ENCODE assay signal across 1 cellular context in genomic region chr10:62916157-62916603, GRCh38.
TF ChIP-seq lines count a peak whose summit lies in the region.

No MANE protein-coding gene starts in this region.

TF ChIP-seq in WTC11, 78 proteins besides CTCF, POLR2A, EP300 and RAD21 (continued from another document):
- TF ChIP-seq ARID4B (CRISPR knock-in tag; IDR thresholded peaks at IDR 0.05; ENCODE audit: borderline replicate concordance) (no peak), NFATC4 (CRISPR knock-in tag; IDR thresholded peaks at IDR 0.05) (no peak), AFF4 (CRISPR knock-in tag; IDR thresholded peaks at IDR 0.05; ENCODE audit: borderline replicate concordance) (no peak), ATF6 (CRISPR knock-in tag; IDR thresholded peaks at IDR 0.05) (no peak), EMX1 (CRISPR knock-in tag; IDR thresholded peaks at IDR 0.05) (no peak), HMGXB4 (CRISPR knock-in tag; IDR thresholded peaks at IDR 0.05) (no peak), ATF3 (CRISPR knock-in tag; conservative IDR thresholded peaks at IDR 0.05) (no peak), ZNF317 (CRISPR knock-in tag; IDR thresholded peaks at IDR 0.05; ENCODE audit: borderline replicate concordance, low read depth) (no peak), ZNF138 (CRISPR knock-in tag; conservative IDR thresholded peaks at IDR 0.05) (no peak), ZBTB21 (CRISPR knock-in tag; IDR thresholded peaks at IDR 0.05; ENCODE audit: borderline replicate concordance) (no peak), AR (CRISPR knock-in tag; IDR thresholded peaks at IDR 0.05) (no peak)
